8 cellular contexts compared by ENCODE assay signal in genomic region chr5:151115272-151115905, GRCh38. TPM values are rescaled to one million over a fixed set of nuclear protein-coding genes. Genes with fewer than 3 reads are reported as not detected.
DNase-seq lines count a peak whose midpoint lies in the region; ATAC-seq and TF ChIP-seq lines count a peak whose summit lies in the region.

No MANE protein-coding gene starts in this region.

- POLR2A ChIA-PET in Panc1 (lab: Charles Lee) = interaction anchor here (0.7 kb wide), 1 partner anchor 66 kb away, joined by 3 read pairs; no protein-coding TSS in a partner anchor

- H3K4me3 ChIP-seq in Panc1 (ENCODE audit: low read depth in 2 of 2, low read length in 2 of 2) = no peak overlapping the region

- H3K4me1 Mint-ChIP-seq in activated T-cell treated with anti-CD3 and anti-CD28 coated beads, Interleukin-2, amount 50 U/mL, for 4 hours (ENCODE audit: low read depth) = peaks cover 3% of the 10 kb centered on the region
- no peaks in the 10 kb centered on the region for H3K4me1 Mint-ChIP-seq in nephron

- H3K36me3 Mint-ChIP-seq in activated T-cell treated with anti-CD3 and anti-CD28 coated beads, Interleukin-2, amount 50 U/mL, for 4 hours (ENCODE audit: insufficient read depth) = peaks cover 28% of the 10 kb centered on the region
- H3K36me3 Mint-ChIP-seq in nephron (ENCODE audit: low read depth) = peaks cover 48% of the 10 kb centered on the region

- ATAC-seq in HG03520 (IDR thresholded peaks at IDR 0.05; ENCODE audit: unreplicated experiment) (peak; percentile 44), Panc1 (peak; percentile 91), HG03045 (IDR thresholded peaks at IDR 0.05; ENCODE audit: unreplicated experiment) (no peak)
- peak in 1 of 2 donors; percentile 58 for ATAC-seq in activated T-cell treated with anti-CD3 and anti-CD28 coated beads, Interleukin-2, amount 50 U/mL, for 4 hours
- peak; percentile 62 for ATAC-seq in stimulated activated naive CD8-positive, alpha-beta T cell treated with anti-CD3 and anti-CD28 coated beads, Interleukin-15, Interleukin-2, amounts not matched to agents 100 U/mL and 50 U/mL, for 24 hours

- DNase-seq in Panc1 (ENCODE audit: low read depth, low spot score) = no peak
- DNase-seq in activated T-cell treated with anti-CD3 and anti-CD28 coated beads, Interleukin-2, amount 50 U/mL, for 4 hours = peak; percentile 76
- DNase-seq in fibroblast of gingiva (ENCODE audit: low read depth) = peak; percentile 59
- DNase-seq in stimulated activated naive CD8-positive, alpha-beta T cell treated with anti-CD3 and anti-CD28 coated beads, Interleukin-15, Interleukin-2, amounts not matched to agents 100 U/mL and 50 U/mL, for 24 hours = peak; percentile 80

- no peak overlapping the region for H3K27ac ChIP-seq in Panc1 (ENCODE audit: low read length)

- TF ChIP-seq CTCF in GM12873 (IDR thresholded peaks at IDR 0.05; ENCODE audit: insufficient read depth, low read depth, low read length, missing control alignments) (peak; percentile 95), Panc1 (IDR thresholded peaks at IDR 0.05) (peak; percentile 97), nephron (IDR thresholded peaks at IDR 0.05; ENCODE audit: unreplicated experiment in 3 of 3) (peak; percentile 88 to 95 (median 93))

- H3K27me3 ChIP-seq in Panc1 (ENCODE audit: control insufficient read depth, insufficient read depth, low read length) = no peaks in the 10 kb centered on the region

- H3K4me1 ChIP-seq in Panc1 (ENCODE audit: control insufficient read depth, insufficient read depth, low read length) = no peaks in the 10 kb centered on the region

- CTCF ChIA-PET in Panc1 (lab: Charles Lee) = interaction anchor here (0.7 to 4.7 kb wide), 9 partner anchors 10 to 269 kb away, joined by 3 to 56 read pairs (median 5); partner anchors contain the start of gene IRGM

- intact Hi-C loops in Panc1 (cut with micrococcal nuclease; ENCODE audit: unreplicated experiment) = loop anchor here (1.0 kb wide), 2 partner anchors 64 to 113 kb away; no protein-coding TSS in a partner anchor

- no TSS peak for BruUV-seq in Panc1 (replicated peaks; lab: Mats Ljungman, UMichigan)

- no peaks in the 10 kb centered on the region for H3K9me3 Mint-ChIP-seq in activated T-cell treated with anti-CD3 and anti-CD28 coated beads, Interleukin-2, amount 50 U/mL, for 4 hours
- no peaks in the 10 kb centered on the region for H3K9me3 Mint-ChIP-seq in nephron

- in situ Hi-C loops in Panc1 (cut with HindIII; ENCODE audit: low pct_unique_long_range_greater_than_20kb, low sequenced_read_pairs) = no loop called here

- H3K9me3 ChIP-seq in Panc1 (ENCODE audit: control insufficient read depth, insufficient read depth, low read depth, low read length) = no peaks in the 10 kb centered on the region

- no peaks in the 10 kb centered on the region for H3K36me3 ChIP-seq in Panc1 (ENCODE audit: control insufficient read depth, insufficient read depth, low read length)

- H3K27ac Mint-ChIP-seq in nephron = no peak overlapping the region

- H3K27me3 Mint-ChIP-seq in activated T-cell treated with anti-CD3 and anti-CD28 coated beads, Interleukin-2, amount 50 U/mL, for 4 hours (ENCODE audit: low read depth) = no peaks in the 10 kb centered on the region
- no peaks in the 10 kb centered on the region for H3K27me3 Mint-ChIP-seq in nephron (ENCODE audit: low read depth)

- H3K4me3 Mint-ChIP-seq in activated T-cell treated with anti-CD3 and anti-CD28 coated beads, Interleukin-2, amount 50 U/mL, for 4 hours = no peak overlapping the region
- H3K4me3 Mint-ChIP-seq in nephron = no peak overlapping the region

RNA-seq across cellular contexts. Expression of gene TNIP1, which starts 34.6 kb away (rescaled TPM):
- total RNA-seq in Panc1 (2021; ENCODE audit: unreplicated experiment) = 81.9 TPM
- 122 TPM for polyA plus RNA-seq in Panc1 (2012; ENCODE audit: insufficient read length)
- total RNA-seq in activated T-cell treated with anti-CD3 and anti-CD28 coated beads, Interleukin-2, amount 50 U/mL, for 4 hours = 100 to 1,000 TPM; 199 to 329 (median 211) TPM

RNA-seq across cellular contexts. Expression of gene ANXA6, which starts 42.2 kb away (rescaled TPM):
- total RNA-seq in Panc1 (2021; ENCODE audit: unreplicated experiment) = 60.0 TPM
- polyA plus RNA-seq in Panc1 (2012; ENCODE audit: insufficient read length) = 95.2 TPM
- total RNA-seq in activated T-cell treated with anti-CD3 and anti-CD28 coated beads, Interleukin-2, amount 50 U/mL, for 4 hours = 100 to 1,000 TPM; 102 to 156 (median 128) TPM
